Comparison of ENCODE assay signal across 14 cellular contexts in the genomic region with DNA sequence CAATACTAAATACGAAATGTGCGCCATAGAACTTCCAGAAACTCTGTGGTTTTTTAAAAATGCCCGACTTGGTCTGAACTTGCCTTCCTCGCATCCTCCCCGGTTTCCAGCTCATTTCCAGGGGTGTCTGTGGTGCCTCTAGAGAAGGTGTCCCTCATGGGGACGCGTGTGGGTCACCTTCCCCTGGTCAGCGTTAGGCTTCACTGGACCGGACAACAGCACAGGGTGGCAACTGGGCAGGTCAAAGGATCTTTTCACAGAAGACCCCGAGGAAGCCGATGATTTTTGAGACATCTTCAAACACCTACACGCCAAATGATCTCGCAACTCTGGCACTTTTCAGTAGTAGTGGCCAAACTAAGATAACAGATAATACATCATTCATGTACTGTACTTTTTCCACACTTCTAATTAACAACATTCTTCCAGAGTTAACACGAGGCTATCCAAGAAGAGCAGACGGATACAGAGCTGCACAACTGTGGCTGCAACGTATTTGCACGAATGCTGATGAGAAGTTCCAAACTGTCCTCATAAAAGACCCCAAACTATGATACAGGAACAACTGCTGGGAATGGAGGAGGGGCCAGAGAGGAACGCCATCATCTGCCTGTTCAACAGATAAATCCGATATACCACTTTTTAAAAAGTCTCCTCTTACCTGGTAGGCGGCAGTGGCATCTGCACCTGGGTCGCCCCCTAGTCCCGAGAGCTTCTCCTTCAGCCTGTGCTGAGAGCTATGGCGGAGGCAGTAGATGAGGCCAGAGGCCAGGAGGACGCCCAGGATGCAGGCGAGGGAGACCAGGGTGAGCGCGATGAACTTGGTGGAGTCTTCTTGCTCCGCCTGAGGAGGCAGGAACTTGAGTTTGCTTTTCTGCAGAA.
"Had no signal": no experiment of that assay in that cellular context is flagged by ENCODE, and none has a peak within 500 bp of the region (broad histone marks: within the 10 kb centered on the region; RNA-seq: fewer than 3 reads in every experiment).

No MANE protein-coding gene starts in this region.

- H3K4me1 ChIP-seq: colonic mucosa had no signal

- FAIRE-seq: astrocyte, urothelium cell line had no signal

- H3K79me2 ChIP-seq: hepatocyte had no signal

- DNase-seq: activated CD4-positive, CD25-positive, alpha-beta regulatory T cell; activated naive CD4-positive, alpha-beta T cell treated with anti-CD3 and anti-CD28 coated beads for 36 hours; colonic mucosa; effector memory CD4-positive, alpha-beta T cell; SK-N-SH; stimulated activated CD4-positive, alpha-beta T cell treated with anti-CD3 and anti-CD28 coated beads, Interleukin-4, amount 100 ng/mL, for 1 hour; T-helper 2 cell had no signal

- H3K4me3 ChIP-seq: cardiac muscle cell, colonic mucosa, hepatocyte, thoracic aorta had no signal

- H2AFZ ChIP-seq: hepatocyte had no signal

- H3K4me2 ChIP-seq: hepatocyte, SK-N-SH had no signal

- H3K27ac ChIP-seq: cardiac muscle cell, colonic mucosa, hepatocyte, thoracic aorta had no signal

- H3K9me3 ChIP-seq: colonic mucosa, SK-N-SH, thoracic aorta had no signal

- H3K36me3 ChIP-seq: cardiac muscle cell, colonic mucosa, thoracic aorta had no signal

- H3K9ac ChIP-seq: SK-N-SH had no signal

- H3K4me3 Mint-ChIP-seq: activated naive CD4-positive, alpha-beta T cell treated with anti-CD3 and anti-CD28 coated beads for 36 hours; activated T-helper 1 cell treated with anti-CD3 and anti-CD28 coated beads, Interleukin-12 subunit alpha, Interleukin-12 subunit beta, Interleukin-2, Interleukin-4 antibody, amounts not matched to agents 30 ng/mL and 10 ng/mL and 1 ng/mL, durations not matched to agents 14 hours and 24 hours and 36 hours; stimulated activated naive CD8-positive, alpha-beta T cell treated with anti-CD3 and anti-CD28 coated beads, Interleukin-15, Interleukin-2, amounts not matched to agents 100 ng/mL and 50 ng/mL, for 24 hours had no signal

- H3K9me3 Mint-ChIP-seq: activated naive CD4-positive, alpha-beta T cell treated with anti-CD3 and anti-CD28 coated beads for 36 hours; activated T-helper 1 cell treated with anti-CD3 and anti-CD28 coated beads, Interleukin-12 subunit alpha, Interleukin-12 subunit beta, Interleukin-2, Interleukin-4 antibody, amounts not matched to agents 30 ng/mL and 10 ng/mL and 1 ng/mL, durations not matched to agents 14 hours and 24 hours and 36 hours; stimulated activated naive CD8-positive, alpha-beta T cell treated with anti-CD3 and anti-CD28 coated beads, Interleukin-15, Interleukin-2, amounts not matched to agents 100 ng/mL and 50 ng/mL, for 24 hours had no signal

- H3K27ac Mint-ChIP-seq: activated naive CD4-positive, alpha-beta T cell treated with anti-CD3 and anti-CD28 coated beads for 36 hours; activated T-helper 1 cell treated with anti-CD3 and anti-CD28 coated beads, Interleukin-12 subunit alpha, Interleukin-12 subunit beta, Interleukin-2, Interleukin-4 antibody, amounts not matched to agents 30 ng/mL and 10 ng/mL and 1 ng/mL, durations not matched to agents 14 hours and 24 hours and 36 hours; stimulated activated naive CD8-positive, alpha-beta T cell treated with anti-CD3 and anti-CD28 coated beads, Interleukin-15, Interleukin-2, amounts not matched to agents 100 ng/mL and 50 ng/mL, for 24 hours had no signal
